ENCODE assay signal across 2 cellular contexts in the genomic region with DNA sequence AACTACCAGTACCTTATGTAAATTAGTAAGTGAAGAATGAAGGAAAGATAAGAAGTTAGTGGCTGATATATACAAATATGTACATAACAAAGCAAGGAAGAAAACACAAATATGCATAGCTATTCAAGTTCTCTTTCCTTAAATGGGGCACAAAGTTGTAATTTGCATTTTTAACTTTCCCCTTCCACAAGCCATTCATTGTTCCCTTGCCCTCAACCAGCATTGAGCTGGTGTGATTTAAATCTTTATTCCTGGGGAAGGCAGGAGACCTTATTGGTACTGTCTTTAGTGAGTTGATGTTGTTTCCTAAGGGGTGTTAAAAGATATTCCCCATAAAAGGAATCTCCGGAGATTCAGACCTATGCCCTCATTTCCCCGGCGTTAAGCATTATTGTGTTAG.
TF ChIP-seq lines count a peak whose summit lies in the region.

No MANE protein-coding gene starts in this region.

TF ChIP-seq in GM23338, 12 proteins besides CTCF, POLR2A, EP300 and RAD21 (continued from another document):
- TF ChIP-seq ZNF462 (CRISPR knock-in tag; IDR thresholded peaks at IDR 0.05) (peak; percentile 49; the same call in 1 of the 2 replicates), EZH2phosphoT487 (IDR thresholded peaks at IDR 0.05; ENCODE audit: unreplicated experiment) (no peak)

TF ChIP-seq in WTC11, 78 proteins besides CTCF, POLR2A, EP300 and RAD21 (continued from another document):
- TF ChIP-seq, protein P1, sequence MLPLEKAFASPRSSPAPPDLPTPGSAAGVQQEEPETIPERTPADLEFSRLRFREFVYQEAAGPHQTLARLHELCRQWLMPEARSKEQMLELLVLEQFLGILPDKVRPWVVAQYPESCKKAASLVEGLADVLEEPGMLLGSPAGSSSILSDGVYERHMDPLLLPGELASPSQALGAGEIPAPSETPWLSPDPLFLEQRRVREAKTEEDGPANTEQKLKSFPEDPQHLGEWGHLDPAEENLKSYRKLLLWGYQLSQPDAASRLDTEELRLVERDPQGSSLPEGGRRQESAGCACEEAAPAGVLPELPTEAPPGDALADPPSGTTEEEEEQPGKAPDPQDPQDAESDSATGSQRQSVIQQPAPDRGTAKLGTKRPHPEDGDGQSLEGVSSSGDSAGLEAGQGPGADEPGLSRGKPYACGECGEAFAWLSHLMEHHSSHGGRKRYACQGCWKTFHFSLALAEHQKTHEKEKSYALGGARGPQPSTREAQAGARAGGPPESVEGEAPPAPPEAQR (CRISPR knock-in tag; IDR thresholded peaks at IDR 0.05) = no peak
- TF ChIP-seq MXD4 (CRISPR knock-in tag; IDR thresholded peaks at IDR 0.05; ENCODE audit: borderline replicate concordance) = no peak
- TF ChIP-seq ZNF425 (CRISPR knock-in tag; conservative IDR thresholded peaks at IDR 0.05) = no peak
- TF ChIP-seq, protein P2, sequence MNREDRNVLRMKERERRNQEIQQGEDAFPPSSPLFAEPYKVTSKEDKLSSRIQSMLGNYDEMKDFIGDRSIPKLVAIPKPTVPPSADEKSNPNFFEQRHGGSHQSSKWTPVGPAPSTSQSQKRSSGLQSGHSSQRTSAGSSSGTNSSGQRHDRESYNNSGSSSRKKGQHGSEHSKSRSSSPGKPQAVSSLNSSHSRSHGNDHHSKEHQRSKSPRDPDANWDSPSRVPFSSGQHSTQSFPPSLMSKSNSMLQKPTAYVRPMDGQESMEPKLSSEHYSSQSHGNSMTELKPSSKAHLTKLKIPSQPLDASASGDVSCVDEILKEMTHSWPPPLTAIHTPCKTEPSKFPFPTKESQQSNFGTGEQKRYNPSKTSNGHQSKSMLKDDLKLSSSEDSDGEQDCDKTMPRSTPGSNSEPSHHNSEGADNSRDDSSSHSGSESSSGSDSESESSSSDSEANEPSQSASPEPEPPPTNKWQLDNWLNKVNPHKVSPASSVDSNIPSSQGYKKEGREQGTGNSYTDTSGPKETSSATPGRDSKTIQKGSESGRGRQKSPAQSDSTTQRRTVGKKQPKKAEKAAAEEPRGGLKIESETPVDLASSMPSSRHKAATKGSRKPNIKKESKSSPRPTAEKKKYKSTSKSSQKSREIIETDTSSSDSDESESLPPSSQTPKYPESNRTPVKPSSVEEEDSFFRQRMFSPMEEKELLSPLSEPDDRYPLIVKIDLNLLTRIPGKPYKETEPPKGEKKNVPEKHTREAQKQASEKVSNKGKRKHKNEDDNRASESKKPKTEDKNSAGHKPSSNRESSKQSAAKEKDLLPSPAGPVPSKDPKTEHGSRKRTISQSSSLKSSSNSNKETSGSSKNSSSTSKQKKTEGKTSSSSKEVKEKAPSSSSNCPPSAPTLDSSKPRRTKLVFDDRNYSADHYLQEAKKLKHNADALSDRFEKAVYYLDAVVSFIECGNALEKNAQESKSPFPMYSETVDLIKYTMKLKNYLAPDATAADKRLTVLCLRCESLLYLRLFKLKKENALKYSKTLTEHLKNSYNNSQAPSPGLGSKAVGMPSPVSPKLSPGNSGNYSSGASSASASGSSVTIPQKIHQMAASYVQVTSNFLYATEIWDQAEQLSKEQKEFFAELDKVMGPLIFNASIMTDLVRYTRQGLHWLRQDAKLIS (CRISPR knock-in tag; IDR thresholded peaks at IDR 0.05; ENCODE audit: borderline replicate concordance) = no peak
- TF ChIP-seq, protein P3, sequence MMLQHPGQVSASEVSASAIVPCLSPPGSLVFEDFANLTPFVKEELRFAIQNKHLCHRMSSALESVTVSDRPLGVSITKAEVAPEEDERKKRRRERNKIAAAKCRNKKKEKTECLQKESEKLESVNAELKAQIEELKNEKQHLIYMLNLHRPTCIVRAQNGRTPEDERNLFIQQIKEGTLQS (CRISPR knock-in tag; conservative IDR thresholded peaks at IDR 0.05) = no peak
TF ChIP-seq in WTC11: peak in this region for 0.
